15 cellular contexts compared by ENCODE assay signal in the genomic region with DNA sequence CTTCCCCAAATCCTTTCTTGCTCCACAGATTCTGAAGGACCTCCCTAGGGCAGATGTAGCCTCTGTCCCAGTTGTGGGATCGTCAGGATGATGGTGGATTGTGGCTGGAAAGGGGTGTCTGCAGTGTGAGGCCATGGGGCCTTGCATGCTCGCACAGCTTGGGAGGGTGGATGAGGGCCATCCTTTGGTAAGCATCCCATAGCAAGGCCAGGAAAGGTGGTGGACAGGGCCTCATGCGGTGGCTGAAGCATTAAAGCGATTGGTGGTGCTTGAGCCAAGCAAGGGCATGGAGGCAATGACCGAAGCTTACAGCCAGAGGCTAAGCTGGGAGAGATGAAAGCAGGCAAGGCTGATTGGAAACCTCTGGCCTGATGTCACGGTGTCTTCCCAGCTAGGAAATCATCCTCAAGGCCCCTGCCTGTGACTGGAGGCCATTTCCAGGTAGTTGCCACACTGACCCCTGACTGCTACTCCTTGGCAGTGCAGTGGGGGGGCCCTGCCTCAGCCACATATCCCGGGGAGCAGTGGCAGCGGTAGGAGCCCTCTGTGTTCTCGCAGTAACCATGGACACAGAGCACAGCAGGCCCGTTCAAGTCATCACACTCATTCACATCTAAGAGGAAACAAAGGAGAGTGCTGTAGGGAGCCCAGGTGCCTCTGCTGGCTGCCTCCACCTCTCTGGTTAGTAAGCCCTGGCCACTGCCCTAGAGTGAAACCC. TPM values are rescaled to one million over a fixed set of nuclear protein-coding genes. Genes with fewer than 3 reads are reported as not detected.
DNase-seq lines count a peak whose midpoint lies in the region; TF ChIP-seq lines count a peak whose summit lies in the region.
"Had no signal": no experiment of that assay in that cellular context is flagged by ENCODE, and none has a peak within 500 bp of the region (broad histone marks: within the 10 kb centered on the region; RNA-seq: fewer than 3 reads in every experiment).

No MANE protein-coding gene starts in this region.

- peak overlapping the region; percentile 33 for H3K9ac ChIP-seq in mesendoderm (ENCODE audit: low read length)
- H3K9ac ChIP-seq: BLaER1, GM23248 had no signal

- no peak overlapping the region for H4K5ac ChIP-seq in mesendoderm (ENCODE audit: low read length)

- H3K4me3 Mint-ChIP-seq in HFFc6 = no peak overlapping the region
- no peak overlapping the region for H3K4me3 Mint-ChIP-seq in brain
- H3K4me3 Mint-ChIP-seq: activated naive CD4-positive, alpha-beta T cell treated with anti-CD3 and anti-CD28 coated beads, Interleukin-2, amount 50 U/mL, for 24 hours; immature natural killer cell had no signal

- H2BK5ac ChIP-seq in mesendoderm (ENCODE audit: low read length) = no peak overlapping the region

- H4K8ac ChIP-seq in mesendoderm (ENCODE audit: low read depth, low read length) = no peak overlapping the region

- H3K27me3 ChIP-seq in mesendoderm (ENCODE audit: insufficient read depth, low read length, poor library complexity) = no peaks in the 10 kb centered on the region
- H3K27me3 ChIP-seq: BLaER1, cardiac muscle cell, uterus had no signal

- H3K4me2 ChIP-seq in mesendoderm (ENCODE audit: low read length) = no peak overlapping the region
- H3K4me2 ChIP-seq: BLaER1 had no signal

- DNase-seq in D341Med (ENCODE audit: low spot score) (peak; percentile 26), HFFc6 (no peak), mesendoderm (peak; percentile 90), foreskin fibroblast (no peak), NCI-H510A treated with DMSO at 0.1 percent for 48 hours (lab: John Stamatoyannopoulos, UW) (no peak), NCI-H446 treated with DMSO at 0.1 percent for 48 hours (lab: John Stamatoyannopoulos, UW) (no peak)
- DNase-seq: DMS79, immature natural killer cell, KG1 had no signal

- H3K79me1 ChIP-seq in mesendoderm (ENCODE audit: low read length) = no peaks in the 10 kb centered on the region

- H3K4me1 ChIP-seq in mesendoderm (ENCODE audit: control insufficient read depth, low read depth, low read length) = peaks cover 2% of the 10 kb centered on the region
- H3K4me1 ChIP-seq: uterus had no signal

- H3K4me1 Mint-ChIP-seq in HFFc6 (ENCODE audit: low read depth) = peaks cover 7% of the 10 kb centered on the region
- peaks cover 21% of the 10 kb centered on the region for H3K4me1 Mint-ChIP-seq in brain

- peak overlapping the region; percentile 1; the same call in 1 of the 2 replicates for H3K27ac Mint-ChIP-seq in HFFc6
- H3K27ac Mint-ChIP-seq in brain = peak overlapping the region in 3 of 5 experiments; percentile 40 to 87 (median 84)
- H3K27ac Mint-ChIP-seq: activated naive CD4-positive, alpha-beta T cell treated with anti-CD3 and anti-CD28 coated beads, Interleukin-2, amount 50 U/mL, for 24 hours; immature natural killer cell had no signal

- H3K4me3 ChIP-seq in mesendoderm (ENCODE audit: low read length) = no peak overlapping the region
- H3K4me3 ChIP-seq in foreskin fibroblast (ENCODE audit: low read depth in 1 of 2, low read length in 2 of 2) = no peak overlapping the region
- H3K4me3 ChIP-seq: BLaER1, cardiac muscle cell, GM23248, uterus had no signal

- TF ChIP-seq CTCF in HFFc6 (IDR thresholded peaks at IDR 0.05) = no peak
- TF ChIP-seq CTCF in brain (conservative IDR thresholded peaks at IDR 0.05) = no peak
- TF ChIP-seq CTCF in foreskin fibroblast (IDR thresholded peaks at IDR 0.05; ENCODE audit: low read depth, low read length) = no peak

- H2BK120ac ChIP-seq in mesendoderm (ENCODE audit: low read depth, low read length) = no peak overlapping the region

- no peaks in the 10 kb centered on the region for H3K36me3 ChIP-seq in mesendoderm (ENCODE audit: control insufficient read depth, insufficient read depth, low read length)
- H3K36me3 ChIP-seq: uterus had no signal

- WGBS in mesendoderm (ENCODE audit: extremely low coverage, insufficient coverage, low lambda C conversion rate) = no CpG with 5 or more reads among the region's 10 CpGs

- H2AK5ac ChIP-seq in mesendoderm (ENCODE audit: low read length) = peak overlapping the region; percentile 8

- no peaks in the 10 kb centered on the region; the same call in 1 of the 2 replicates for H3K36me3 Mint-ChIP-seq in HFFc6 (ENCODE audit: low read depth)
- no peaks in the 10 kb centered on the region for H3K36me3 Mint-ChIP-seq in brain
- H3K36me3 Mint-ChIP-seq: activated naive CD4-positive, alpha-beta T cell treated with anti-CD3 and anti-CD28 coated beads, Interleukin-2, amount 50 U/mL, for 24 hours had no signal

- no peak overlapping the region for H3K18ac ChIP-seq in mesendoderm (ENCODE audit: low read length)

- no peak overlapping the region for H2BK15ac ChIP-seq in mesendoderm (replicated peaks; ENCODE audit: low read depth)

- H3K27me3 Mint-ChIP-seq in HFFc6 (ENCODE audit: insufficient read depth) (peaks cover 2% of the 10 kb centered on the region; the same call in 1 of the 2 replicates), brain (no peaks in the 10 kb centered on the region)
- H3K27me3 Mint-ChIP-seq: activated naive CD4-positive, alpha-beta T cell treated with anti-CD3 and anti-CD28 coated beads, Interleukin-2, amount 50 U/mL, for 24 hours had no signal

- H3K4ac ChIP-seq in mesendoderm (ENCODE audit: low read depth, low read length) = no peak overlapping the region

- peak overlapping the region; percentile 74 for H3K56ac ChIP-seq in mesendoderm (ENCODE audit: low read length)

- no peaks in the 10 kb centered on the region for H3K79me2 ChIP-seq in mesendoderm (ENCODE audit: control insufficient read depth, insufficient read depth, low read length)

- no peak overlapping the region for H3K23ac ChIP-seq in mesendoderm (ENCODE audit: low read length)

- H3K9me3 Mint-ChIP-seq in HFFc6 (no peaks in the 10 kb centered on the region), brain (no peaks in the 10 kb centered on the region)
- H3K9me3 Mint-ChIP-seq: activated naive CD4-positive, alpha-beta T cell treated with anti-CD3 and anti-CD28 coated beads, Interleukin-2, amount 50 U/mL, for 24 hours; immature natural killer cell had no signal

- H3K27ac ChIP-seq in mesendoderm (ENCODE audit: low read depth, low read length) = no peak overlapping the region
- H3K27ac ChIP-seq: BLaER1, cardiac muscle cell, GM23248 had no signal

RNA-seq across cellular contexts. Expression of gene ISCA2, which starts 7.0 kb away (rescaled TPM):
- 10 to 100 TPM; 27.7 to 39.4 (median 30.5) TPM for total RNA-seq in HFFc6 (2021; fragmentation: NEBNext Ultra II Directional; extraction: Animal tissue kit (Norgen Biotek cat#: 25700))
- 25.3 TPM for polyA plus RNA-seq in brain (ENCODE audit: insufficient read depth, low read depth, low replicate concordance)
- 36.8 TPM for polyA plus RNA-seq in mesendoderm (2013, experiment 1 of 2)
- 34.3 TPM for polyA plus RNA-seq in mesendoderm (2013, experiment 2 of 2)

RNA-seq across cellular contexts. Expression of gene NPC2, which starts 7.5 kb away (rescaled TPM):
- total RNA-seq in HFFc6 (2021; fragmentation: NEBNext Ultra II Directional; extraction: Animal tissue kit (Norgen Biotek cat#: 25700)) = 10 to 100 TPM; 69.1 to 89.9 (median 78.8) TPM
- polyA plus RNA-seq in brain (ENCODE audit: insufficient read depth, low read depth, low replicate concordance) = 149 TPM
- 266 TPM for polyA plus RNA-seq in mesendoderm (2013, experiment 1 of 2)
- polyA plus RNA-seq in mesendoderm (2013, experiment 2 of 2) = 248 TPM

Comparison
In these comparisons a context has a peak if more than half of its experiments do, and no peak if none do; other contexts are left out.
1. DNase-seq: peak in D341Med (single experiment) and mesendoderm (single experiment); none in HFFc6 (single experiment), foreskin fibroblast (0 of 2), NCI-H510A treated with DMSO at 0.1 percent for 48 hours (single experiment) and NCI-H446 treated with DMSO at 0.1 percent for 48 hours (single experiment).